ENCODE assay signal across 8 cellular contexts in the genomic region with DNA sequence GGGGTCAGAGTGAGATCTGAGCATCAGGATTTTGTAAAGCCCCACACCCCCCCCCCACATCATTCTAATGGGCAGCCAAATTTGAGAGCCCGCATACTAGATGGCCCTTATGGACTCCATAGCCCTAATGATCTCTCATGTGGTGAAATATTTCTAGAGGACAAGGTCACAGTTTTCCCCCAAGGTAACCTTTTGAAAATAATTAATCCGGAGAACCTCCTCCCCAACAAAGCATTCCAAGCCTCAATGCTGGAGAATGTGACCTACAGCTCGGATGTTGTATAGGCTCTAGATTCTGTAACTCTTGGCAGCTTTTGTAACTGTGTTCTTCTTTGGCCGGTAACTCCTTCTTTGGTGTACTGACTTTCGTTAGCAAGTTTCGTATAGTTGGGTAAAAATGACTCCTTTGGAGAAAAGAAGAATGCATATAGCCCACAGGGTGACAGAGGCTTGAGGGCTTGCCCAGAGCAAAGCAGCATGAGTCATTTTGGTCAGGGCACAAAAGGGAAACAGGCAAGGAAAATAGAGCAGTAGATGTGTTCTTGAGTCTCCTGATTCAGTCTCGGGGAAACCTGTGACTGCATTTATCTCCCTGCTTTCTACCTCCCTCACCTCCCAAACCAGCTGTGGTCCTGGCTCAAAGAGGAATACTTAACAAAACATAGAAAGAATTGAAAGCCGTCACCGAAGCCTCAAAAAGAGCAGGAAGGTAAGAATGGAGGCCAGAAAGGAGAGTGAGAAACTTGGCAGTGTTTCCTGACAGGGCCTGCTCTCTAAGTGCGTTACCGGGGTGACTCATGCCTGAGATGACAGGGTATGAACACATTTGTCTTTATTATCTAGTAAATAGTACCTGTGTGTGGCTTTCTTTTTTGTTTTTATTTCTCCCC. TPM values are rescaled to one million over a fixed set of nuclear protein-coding genes. Genes with fewer than 3 reads are reported as not detected.
DNase-seq lines count a peak whose midpoint lies in the region; ATAC-seq, FAIRE-seq and TF ChIP-seq lines count a peak whose summit lies in the region.

No MANE protein-coding gene starts in this region.

- TF ChIP-seq EP300 in GM12878 (IDR thresholded peaks at IDR 0.05; ENCODE audit: borderline replicate concordance in 1 of 2, control insufficient read depth in 1 of 2, low read depth in 2 of 2, low read length in 2 of 2) (no peak), neural cell (conservative IDR thresholded peaks at IDR 0.05; ENCODE audit: poor library complexity, severe bottlenecking) (no peak)

- peaks cover 9% of the 10 kb centered on the region; the same call in 1 of the 2 replicates for H3K4me1 ChIP-seq in GM12878 (ENCODE audit: control insufficient read depth, insufficient read depth, low read length)

- peak in 2 of 3 donors; percentile 21 to 27 for DNase-seq in stimulated activated CD4-positive, alpha-beta T cell treated with anti-CD3 and anti-CD28 coated beads, Interleukin-12 subunit alpha, Interleukin-12 subunit beta, amount 100 ng/mL, for 48 hours (ENCODE audit: low read depth in 2 of 3, low spot score in 1 of 3)
- DNase-seq in stimulated activated CD4-positive, alpha-beta T cell treated with anti-CD3 and anti-CD28 coated beads, Interleukin-4, amount 100 ng/mL, for 1 hour: no peak
- DNase-seq in NCI-H226: peak; percentile 83
- DNase-seq in GM12878 (ENCODE audit: low read depth, low spot score): peak; percentile 51
- no peak for DNase-seq in activated gamma-delta T cell (lab: John Stamatoyannopoulos, UW)
- DNase-seq in WERI-Rb-1: no peak

- H3K9me3 ChIP-seq in GM12878 (replicated peaks; ENCODE audit: control insufficient read depth, insufficient read depth, low read length) (no peaks in the 10 kb centered on the region), neural cell (ENCODE audit: low read length) (no peaks in the 10 kb centered on the region), WERI-Rb-1 (ENCODE audit: severe bottlenecking) (no peaks in the 10 kb centered on the region)

- TF ChIP-seq RAD21 in GM12878 (IDR thresholded peaks at IDR 0.05; ENCODE audit: insufficient read depth, low read depth, low read length): no peak
- no peak for TF ChIP-seq RAD21 in neural cell (conservative IDR thresholded peaks at IDR 0.05)

- FAIRE-seq in GM12878 (lab: Jason Lieb, UNC): peak; percentile 35

- BruUV-seq in GM12878 (replicated peaks; lab: Mats Ljungman, UMichigan): no TSS peak

- CTCF ChIA-PET in GM12878 (lab: Yijun Ruan, JAX): interaction anchor here (3.3 kb wide), 1 partner anchor 198 kb away, joined by 50 read pairs; no protein-coding TSS in a partner anchor

- intact Hi-C loops in GM12878 (cut with micrococcal nuclease; ENCODE audit: unreplicated experiment): no loop called here

- H3F3A ChIP-seq in neural cell (ENCODE audit: insufficient read depth, low read length, poor library complexity, severe bottlenecking): no peaks in the 10 kb centered on the region

- H4K20me1 ChIP-seq in GM12878 (ENCODE audit: control insufficient read depth, insufficient read depth) (no peaks in the 10 kb centered on the region), neural cell (ENCODE audit: insufficient read depth) (no peaks in the 10 kb centered on the region)

- 0 out of 2 replicates have a peak overlapping the region, but pooled peaks have one; percentile 13 for H3K4me2 ChIP-seq in GM12878 (ENCODE audit: control insufficient read depth, insufficient read depth)
- no peak overlapping the region for H3K4me2 ChIP-seq in neural cell (ENCODE audit: low read length)

- H3K4me3 ChIP-seq in GM12878 (no peak overlapping the region), neural cell (ENCODE audit: low read length) (no peak overlapping the region), WERI-Rb-1 (ENCODE audit: low read depth, low read length) (no peak overlapping the region)

- ATAC-seq in GM12878: peak; percentile 86
- no peak for ATAC-seq in HG03378 (IDR thresholded peaks at IDR 0.05; ENCODE audit: unreplicated experiment)

- no peaks in the 10 kb centered on the region for H3K36me3 ChIP-seq in GM12878 (ENCODE audit: control insufficient read depth in 2 of 2, insufficient read depth in 2 of 2, low read length in 1 of 2)
- H3K36me3 ChIP-seq in neural cell (ENCODE audit: insufficient read depth, low read length): no peaks in the 10 kb centered on the region
- H3K36me3 ChIP-seq in WERI-Rb-1: no peaks in the 10 kb centered on the region

- H2AFZ ChIP-seq in GM12878 (ENCODE audit: control insufficient read depth, low read depth, low read length) (peak overlapping the region; percentile 15; the same call in 1 of the 2 replicates), neural cell (ENCODE audit: low read depth, low read length) (no peak overlapping the region)

- H3K27me3 ChIP-seq in GM12878 (replicated peaks in 1 of 2; ENCODE audit: control insufficient read depth in 2 of 2, insufficient read depth in 2 of 2, low read length in 1 of 2): peaks cover 1 to 2% of the 10 kb centered on the region in 2 experiments; a peak in 1 of 4 replicates
- no peaks in the 10 kb centered on the region for H3K27me3 ChIP-seq in neural cell (ENCODE audit: insufficient read depth, low read depth, low read length)
- H3K27me3 ChIP-seq in WERI-Rb-1 (ENCODE audit: insufficient read depth, low read depth, severe bottlenecking): no peaks in the 10 kb centered on the region

- POLR2A ChIA-PET in GM12878 (lab: Charles Lee): interaction anchor here (0.8 to 1.5 kb wide), 2 partner anchors 197 to 206 kb away, joined by 3 to 4 read pairs; no protein-coding TSS in a partner anchor

- no peak for TF ChIP-seq POLR2A in GM12878 (IDR thresholded peaks at IDR 0.05; ENCODE audit: low read depth, low read length)

- SMC1A ChIA-PET in GM12878 (lab: Charles Lee; ENCODE audit: uncharacterized antibody, unreplicated experiment): interaction anchor here (0.8 to 1.8 kb wide), 3 partner anchors 9 to 234 kb away, joined by 3 to 4 read pairs (median 3); no protein-coding TSS in a partner anchor

- RAD21 ChIA-PET in GM12878 (lab: Charles Lee; ENCODE audit: unreplicated experiment): interaction anchor here (1.3 kb wide), 1 partner anchor 294 kb away, joined by 3 read pairs; no protein-coding TSS in a partner anchor

- no peaks in the 10 kb centered on the region for H3K9me2 ChIP-seq in neural cell (ENCODE audit: insufficient read depth, low read length)

- in situ Hi-C loops in GM12878 (cut with MboI): no loop called here

- TF ChIP-seq CTCF in GM12878 (IDR thresholded peaks at IDR 0.05 in 2 of 3, conservative IDR thresholded peaks at IDR 0.05 in 1 of 3; ENCODE audit: control insufficient read depth in 2 of 3, extremely low read depth in 1 of 3, insufficient read depth in 1 of 3, low read depth in 3 of 3, low read length in 3 of 3) (no peak), neural cell (IDR thresholded peaks at IDR 0.05; ENCODE audit: poor library complexity, severe bottlenecking) (no peak), WERI-Rb-1 (IDR thresholded peaks at IDR 0.05; ENCODE audit: low read depth, low read length) (no peak)

- no peak overlapping the region for H3K9ac ChIP-seq in GM12878 (ENCODE audit: control insufficient read depth, insufficient read depth, low read length)
- H3K9ac ChIP-seq in neural cell (ENCODE audit: low read length): no peak overlapping the region

- no peaks in the 10 kb centered on the region for H3K79me2 ChIP-seq in GM12878 (ENCODE audit: control insufficient read depth, insufficient read depth, low read length)
- H3K79me2 ChIP-seq in neural cell (replicated peaks; ENCODE audit: insufficient read depth, low read length): no peaks in the 10 kb centered on the region

- peak overlapping the region; percentile 26; the same call in 1 of the 2 replicates for H3K27ac ChIP-seq in GM12878 (ENCODE audit: control insufficient read depth, insufficient read depth)
- H3K27ac ChIP-seq in neural cell (ENCODE audit: low read length): no peak overlapping the region
- H3K27ac ChIP-seq in WERI-Rb-1: no peak overlapping the region

- 38% methylated on average over 11 of the region's 11 CpGs for WGBS in GM12878 (ENCODE audit: insufficient coverage, insufficient replicate concordance, low lambda C conversion rate, missing lambda C conversion rate)

TF ChIP-seq in GM12878, 131 proteins besides CTCF, POLR2A, EP300 and RAD21 (continues in another document):
- TF ChIP-seq NR2F1 (conservative IDR thresholded peaks at IDR 0.05) (no peak), MYC (IDR thresholded peaks at IDR 0.05; ENCODE audit: insufficient read depth, insufficient read length, insufficient replicate concordance, low read length, severe bottlenecking) (no peak)

TF ChIP-seq in neural cell, 6 proteins besides CTCF, POLR2A, EP300 and RAD21:
- TF ChIP-seq POLR2AphosphoS5 (IDR thresholded peaks at IDR 0.05) (peak; percentile 50), SMC3 (conservative IDR thresholded peaks at IDR 0.05; ENCODE audit: poor library complexity) (no peak)

RNA-seq across cellular contexts. Expression of gene XPA, which starts 6.5 kb away (rescaled TPM):
- total RNA-seq in GM12878 (2013; cell fraction: nucleolus; rRNA removed): 25.9 and 29.7 TPM in 2 replicates
- total RNA-seq in GM12878 (2014; rRNA removed): 10.4 and 11.7 TPM in 2 replicates
- total RNA-seq in GM12878 (2014; rRNA removed; fragmentation: Illumina TruSeq; extraction: Trizol): 15.5 and 17.3 TPM in 2 replicates
- total RNA-seq in GM12878 (2021): 10.4 and 10.8 TPM in 2 replicates
- 12.7 TPM for polyA plus RNA-seq in GM12878 (2011; ENCODE audit: low read depth)
- polyA plus RNA-seq in GM12878 (2011; rRNA removed): 6.2 and 11.6 TPM in 2 replicates
- 1.3 and 1.7 TPM in 2 replicates for polyA plus RNA-seq in GM12878 (2011; cell fraction: cytosol; rRNA removed)
- 4.2 and 5.8 TPM in 2 replicates for polyA plus RNA-seq in GM12878 (2011; cell fraction: nucleus; rRNA removed)
- 12.0 and 15.5 TPM in 2 replicates for polyA plus RNA-seq in GM12878 (2012)
- polyA plus RNA-seq in GM12878 (2014; fragmentation: Illumina TruSeq; extraction: Trizol): 14.6 and 15.7 TPM in 2 replicates
- 10 to 100 TPM in 1 of 2 experiments, 1 to 10 TPM in 1; 7.1 to 11.2 TPM for polyA plus RNA-seq in GM12878 (2014; fragmentation: Nextera tagmentation; extraction: Ambion mirVana)
- polyA plus RNA-seq in GM12878 (2014; rRNA removed): 13.4 and 16.9 TPM in 2 replicates
- 10 to 100 TPM; 18.9 to 19.9 TPM for polyA plus RNA-seq in GM12878 (2016; fragmentation: Nextera tagmentation; extraction: Ambion mirVana)
- polyA minus RNA-seq in GM12878 (2011; rRNA and poly(A)+ RNA removed): 1.6 and 4.1 TPM in 2 replicates
- polyA minus RNA-seq in GM12878 (2011; cell fraction: cytosol; rRNA and poly(A)+ RNA removed): 0.94 and 2.3 TPM in 2 replicates
- 4.6 and 8.0 TPM in 2 replicates for polyA minus RNA-seq in GM12878 (2011; cell fraction: nucleus; rRNA and poly(A)+ RNA removed)
- polyA plus RNA-seq in neural cell: 32.3 and 34.5 TPM in 2 replicates
- 33.6 and 39.6 TPM in 2 replicates for polyA minus RNA-seq in neural cell

Comparison
In these comparisons a context has a peak if more than half of its experiments do, and no peak if none do; other contexts are left out.
1. DNase-seq: peak in stimulated activated CD4-positive, alpha-beta T cell treated with anti-CD3 and anti-CD28 coated beads, Interleukin-12 subunit alpha, Interleukin-12 subunit beta, amount 100 ng/mL, for 48 hours (2 of 3), NCI-H226 (single experiment) and GM12878 (single experiment); none in stimulated activated CD4-positive, alpha-beta T cell treated with anti-CD3 and anti-CD28 coated beads, Interleukin-4, amount 100 ng/mL, for 1 hour (single experiment), activated gamma-delta T cell (single experiment) and WERI-Rb-1 (single experiment).